Comparison of ENCODE assay signal across 1 cellular context in genomic region chr22:19889951-19890350, GRCh38.
TF ChIP-seq lines count a peak whose summit lies in the region.

No MANE protein-coding gene starts in this region.

TF ChIP-seq in H1, 55 proteins besides CTCF, POLR2A, EP300 and RAD21:
- no peak for TF ChIP-seq USF2 (IDR thresholded peaks at IDR 0.05; ENCODE audit: low read length)
- TF ChIP-seq TBP (IDR thresholded peaks at IDR 0.05; ENCODE audit: low read depth, low read length): no peak
- no peak for TF ChIP-seq ATF2 (IDR thresholded peaks at IDR 0.05; ENCODE audit: low read length)
- TF ChIP-seq CBX5 (IDR thresholded peaks at IDR 0.05; ENCODE audit: low read depth, low read length): no peak
- no peak for TF ChIP-seq MAFK (IDR thresholded peaks at IDR 0.05; ENCODE audit: low read depth, low read length)
- TF ChIP-seq ZNF274 (IDR thresholded peaks at IDR 0.05; ENCODE audit: borderline replicate concordance, extremely low read depth, low read length): no peak
- no peak for TF ChIP-seq EZH2 (IDR thresholded peaks at IDR 0.05; ENCODE audit: low read depth, low read length, severe bottlenecking)
- no peak for TF ChIP-seq RBBP5 (IDR thresholded peaks at IDR 0.05; ENCODE audit: borderline replicate concordance, low read depth, low read length)
- no peak for TF ChIP-seq SP4 (IDR thresholded peaks at IDR 0.05; ENCODE audit: low read length)
